Comparison of ENCODE assay signal across 33 cellular contexts in genomic region chr1:150686275-150686674, GRCh38. TPM values are rescaled to one million over a fixed set of nuclear protein-coding genes. Genes with fewer than 3 reads are reported as not detected.
"Had no signal": no experiment of that assay in that cellular context is flagged by ENCODE, and none has a peak within 500 bp of the region (broad histone marks: within the 10 kb centered on the region; RNA-seq: fewer than 3 reads in every experiment).

No MANE protein-coding gene starts in this region.

- H3K4me1 ChIP-seq: Peyer's patch, SJSA1 had no signal

- H3K27ac ChIP-seq: brain microvascular endothelial cell, KMS-11, Peyer's patch, SJSA1, VCaP had no signal

- H3K27me3 ChIP-seq: brain microvascular endothelial cell, Peyer's patch, SJSA1 had no signal

- ATAC-seq: activated T-cell treated with anti-CD3 and anti-CD28 coated beads, Interleukin-2, amount 50 U/mL, for 4 hours; PC-3; T-helper 17 cell had no signal

- H3K9me3 Mint-ChIP-seq: activated CD4-positive, alpha-beta memory T cell treated with anti-CD3 and anti-CD28 coated beads for 36 hours; activated naive CD4-positive, alpha-beta T cell treated with anti-CD3 and anti-CD28 coated beads, Interleukin-2, amount 10 ng/mL, durations not matched to agents 7 days and 5 days; activated naive CD8-positive, alpha-beta T cell treated with anti-CD3 and anti-CD28 coated beads for 36 hours; activated T-cell treated with anti-CD3 and anti-CD28 coated beads, Interleukin-2, amount 50 U/mL, for 4 hours; activated T-helper 1 cell treated with anti-CD3 and anti-CD28 coated beads, Interleukin-12 subunit alpha, Interleukin-12 subunit beta, Interleukin-2, Interleukin-4 antibody, amounts not matched to agents 30 ng/mL and 10 ng/mL and 1 ng/mL, durations not matched to agents 14 hours and 24 hours and 36 hours had no signal

- DNase-seq: activated CD4-positive, alpha-beta memory T cell treated with anti-CD3 and anti-CD28 coated beads for 36 hours; activated CD4-positive, alpha-beta T cell treated with anti-CD3 and anti-CD28 coated beads, Interleukin-2, amount 50 U/mL, for 1 hour; activated CD8-positive, alpha-beta memory T cell treated with anti-CD3 and anti-CD28 coated beads, Interleukin-2, amount 50 U/mL, for 4 hours; activated effector memory CD4-positive, alpha-beta T cell treated with Interleukin-2 at 50 U/mL for 16 hours; activated naive CD4-positive, alpha-beta T cell treated with anti-CD3 and anti-CD28 coated beads, Interleukin-2, amount 10 ng/mL, durations not matched to agents 7 days and 5 days; activated naive CD8-positive, alpha-beta T cell treated with anti-CD3 and anti-CD28 coated beads for 36 hours; activated T-cell treated with anti-CD3 and anti-CD28 coated beads for 4 hours; activated T-cell treated with anti-CD3 and anti-CD28 coated beads, Interleukin-2, amount 50 U/mL, for 4 hours; amniotic stem cell; aorta; brain microvascular endothelial cell; central memory CD4-positive, alpha-beta T cell; MM.1S; MV-4-11; NCI-H1092; NCI-H1436 treated with DMSO at 0.1 percent for 48 hours; NCI-H1694 treated with DMSO at 0.1 percent for 48 hours; NCI-H2029; NCI-H2171; NCI-H510A; NCI-H526; NCI-H748 treated with DMSO at 0.1 percent for 48 hours; NK-92 treated with Interleukin-12 subunit alpha and Interleukin-12 subunit beta, amount 100 ng/mL, for 24 hours; PC-3; Peyer's patch; RPMI8226; SHP77 treated with DMSO at 0.1 percent for 48 hours; SK-N-SH; T-helper 17 cell had no signal

- H3K9me3 ChIP-seq: Peyer's patch, SJSA1, SK-N-SH had no signal

- H3K27ac Mint-ChIP-seq: activated CD4-positive, alpha-beta memory T cell treated with anti-CD3 and anti-CD28 coated beads for 36 hours; activated naive CD4-positive, alpha-beta T cell treated with anti-CD3 and anti-CD28 coated beads, Interleukin-2, amount 10 ng/mL, durations not matched to agents 7 days and 5 days; activated naive CD8-positive, alpha-beta T cell treated with anti-CD3 and anti-CD28 coated beads for 36 hours; activated T-helper 1 cell treated with anti-CD3 and anti-CD28 coated beads, Interleukin-12 subunit alpha, Interleukin-12 subunit beta, Interleukin-2, Interleukin-4 antibody, amounts not matched to agents 30 ng/mL and 10 ng/mL and 1 ng/mL, durations not matched to agents 14 hours and 24 hours and 36 hours; T-helper 17 cell had no signal

- H3K4me3 Mint-ChIP-seq: activated CD4-positive, alpha-beta memory T cell treated with anti-CD3 and anti-CD28 coated beads for 36 hours; activated naive CD4-positive, alpha-beta T cell treated with anti-CD3 and anti-CD28 coated beads, Interleukin-2, amount 10 ng/mL, durations not matched to agents 7 days and 5 days; activated naive CD8-positive, alpha-beta T cell treated with anti-CD3 and anti-CD28 coated beads for 36 hours; activated T-cell treated with anti-CD3 and anti-CD28 coated beads, Interleukin-2, amount 50 U/mL, for 4 hours; activated T-helper 1 cell treated with anti-CD3 and anti-CD28 coated beads, Interleukin-12 subunit alpha, Interleukin-12 subunit beta, Interleukin-2, Interleukin-4 antibody, amounts not matched to agents 30 ng/mL and 10 ng/mL and 1 ng/mL, durations not matched to agents 14 hours and 24 hours and 36 hours; T-helper 17 cell had no signal

- H3K27me3 Mint-ChIP-seq: activated CD4-positive, alpha-beta memory T cell treated with anti-CD3 and anti-CD28 coated beads for 36 hours; activated naive CD4-positive, alpha-beta T cell treated with anti-CD3 and anti-CD28 coated beads, Interleukin-2, amount 10 ng/mL, durations not matched to agents 7 days and 5 days; activated naive CD8-positive, alpha-beta T cell treated with anti-CD3 and anti-CD28 coated beads for 36 hours; T-helper 17 cell had no signal

- H3K4me3 ChIP-seq: Peyer's patch, SJSA1 had no signal

- H3K9ac ChIP-seq: KMS-11, SK-N-SH had no signal

RNA-seq across cellular contexts. Expression of gene HORMAD1, which starts 34.4 kb away (rescaled TPM):
- total RNA-seq: activated CD4-positive, alpha-beta memory T cell treated with anti-CD3 and anti-CD28 coated beads for 36 hours; activated naive CD8-positive, alpha-beta T cell treated with anti-CD3 and anti-CD28 coated beads for 36 hours; activated T-helper 1 cell treated with anti-CD3 and anti-CD28 coated beads, Interleukin-12 subunit alpha, Interleukin-12 subunit beta, Interleukin-2, Interleukin-4 antibody, amounts not matched to agents 30 ng/mL and 10 ng/mL and 1 ng/mL, durations not matched to agents 14 hours and 24 hours and 36 hours; PC-3; SJSA1 had no signal
